Comparison of ENCODE assay signal across 22 cellular contexts in genomic region chr18:49707594-49707993, GRCh38.
"Had no signal": no experiment of that assay in that cellular context is flagged by ENCODE, and none has a peak within 500 bp of the region (broad histone marks: within the 10 kb centered on the region; RNA-seq: fewer than 3 reads in every experiment).

No MANE protein-coding gene starts in this region.

- DNase-seq: activated CD4-positive, alpha-beta memory T cell treated with anti-CD3 and anti-CD28 coated beads for 36 hours; activated CD4-positive, alpha-beta T cell treated with anti-CD3 and anti-CD28 coated beads for 4 hours; activated CD4-positive, alpha-beta T cell treated with anti-CD3 and anti-CD28 coated beads, Interleukin-2, amount 50 U/mL, for 1 hour; activated CD4-positive, CD25-positive, alpha-beta regulatory T cell treated with anti-CD3 and anti-CD28 coated beads, Interleukin-2, amount 50 U/mL, for 72 hours; activated CD8-positive, alpha-beta memory T cell treated with anti-CD3 and anti-CD28 coated beads, Interleukin-2, amount 50 U/mL, for 4 hours; activated effector memory CD4-positive, alpha-beta T cell treated with Interleukin-2 at 50 U/mL for 16 hours; activated naive CD4-positive, alpha-beta T cell treated with anti-CD3 and anti-CD28 coated beads, Interleukin-2, amount 10 ng/mL, durations not matched to agents 7 days and 5 days; activated naive CD8-positive, alpha-beta T cell treated with anti-CD3 and anti-CD28 coated beads, Interleukin-2, amount 50 U/mL, for 24 hours; activated T-cell treated with anti-CD3 and anti-CD28 coated beads for 4 hours; activated T-cell treated with anti-CD3 and anti-CD28 coated beads, Interleukin-2, amount 50 U/mL, for 4 hours; anterior cingulate cortex; Karpas-422; KBM-7; NCI-H1105; NCI-H1417 treated with DMSO at 0.1 percent for 48 hours; NCI-H187 treated with DMSO at 0.1 percent for 48 hours; NCI-H2081 treated with DMSO at 0.1 percent for 48 hours; NCI-H226; NCI-H524 treated with DMSO at 0.1 percent for 48 hours; Right ventricle myocardium superior had no signal

- H3K4me3 ChIP-seq: cardiac muscle cell had no signal

- H3K27me3 ChIP-seq: cardiac muscle cell had no signal

- H3K36me3 ChIP-seq: cardiac muscle cell had no signal

- H3K27ac ChIP-seq: cardiac muscle cell had no signal

- ATAC-seq: activated naive CD8-positive, alpha-beta T cell treated with anti-CD3 and anti-CD28 coated beads, Interleukin-2, amount 50 U/mL, for 24 hours; activated T-cell treated with anti-CD3 and anti-CD28 coated beads, Interleukin-2, amount 50 U/mL, for 4 hours; WTC11 had no signal
